9 cellular contexts compared by ENCODE assay signal in the genomic region with DNA sequence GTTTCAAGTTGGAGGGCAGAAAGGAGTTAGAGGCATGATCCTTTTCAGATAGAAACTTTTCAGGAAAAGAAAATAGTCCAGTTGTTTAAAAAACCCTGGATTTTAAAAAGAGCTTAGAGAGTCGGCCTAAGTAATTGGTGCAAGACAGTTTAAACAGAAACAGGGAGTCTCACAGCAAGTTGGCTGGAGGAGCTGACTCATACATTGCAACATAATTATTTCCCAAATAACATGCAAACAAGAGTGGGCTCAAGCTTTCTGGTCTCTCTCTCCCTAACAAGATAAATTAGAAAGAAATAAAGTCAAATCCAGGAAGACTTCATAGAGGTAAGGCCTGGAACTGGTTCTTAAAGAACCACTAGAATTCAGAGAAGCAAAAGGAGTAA.
DNase-seq lines count a peak whose midpoint lies in the region; ATAC-seq, FAIRE-seq and TF ChIP-seq lines count a peak whose summit lies in the region.
"Had no signal": no experiment of that assay in that cellular context is flagged by ENCODE, and none has a peak within 500 bp of the region (broad histone marks: within the 10 kb centered on the region; RNA-seq: fewer than 3 reads in every experiment).

No MANE protein-coding gene starts in this region.

- TF ChIP-seq CTCF in AG04450 (IDR thresholded peaks at IDR 0.05; ENCODE audit: low read depth, low read length), result no peak
- TF ChIP-seq CTCF in coronary artery (IDR thresholded peaks at IDR 0.05), result no peak

- ATAC-seq in HG02885 (IDR thresholded peaks at IDR 0.05; ENCODE audit: poor library complexity, unreplicated experiment), result no peak

- CTCF ChIA-PET in AG04450 (lab: Charles Lee), result no interaction called here

- in situ Hi-C loops in KBM-7 (cut with MboI; ENCODE audit: low pct_unique_long_range_greater_than_20kb, low sequenced_read_pairs), result no loop called here

- no peak for FAIRE-seq in H54 (lab: Jason Lieb, UNC)

- H3K9ac ChIP-seq in muscle layer of colon (ENCODE audit: low read length), result no peak overlapping the region

- POLR2A ChIA-PET in AG04450 (lab: Yijun Ruan, JAX), result interaction anchor here (0.6 to 1.1 kb wide), 7 partner anchors 12 to 127 kb away, joined by 3 to 4 read pairs (median 3); no protein-coding TSS in a partner anchor

- peaks cover 9% of the 10 kb centered on the region for H3K36me3 ChIP-seq in muscle layer of colon (ENCODE audit: insufficient read depth, low read length)

- DNase-seq in AG04450 (ENCODE audit: low read depth, low spot score) (peak; percentile 66), M059J (ENCODE audit: low read depth) (peak; percentile 87), coronary artery (ENCODE audit: low spot score) (no peak), KBM-7 (no peak), H54 (ENCODE audit: insufficient read length, low spot score) (no peak), T-helper 2 cell (no peak)
- DNase-seq: NCI-H526 had no signal

- H3K4me3 ChIP-seq in AG04450 (ENCODE audit: low read depth, low read length) (no peak overlapping the region), coronary artery (no peak overlapping the region), muscle layer of colon (ENCODE audit: low read depth in 1 of 2, low read length in 2 of 2) (peak overlapping the region in 1 of 2 donors; percentile 10)

- H3K27me3 ChIP-seq in AG04450 (ENCODE audit: control insufficient read depth, insufficient read depth, low read length) (no peaks in the 10 kb centered on the region), muscle layer of colon (ENCODE audit: control insufficient read depth in 1 of 2, insufficient read depth in 2 of 2, low read length in 2 of 2) (no peaks in the 10 kb centered on the region)

- peaks cover 29% of the 10 kb centered on the region for H3K4me1 ChIP-seq in muscle layer of colon (ENCODE audit: insufficient read depth, low read length)

- H3K27ac ChIP-seq in AG04450 (ENCODE audit: low read depth, low read length) (peak overlapping the region; percentile 59), coronary artery (peak overlapping the region; percentile 61 to 73), muscle layer of colon (ENCODE audit: low read depth, low read length) (peak overlapping the region; percentile 74)

- H3K9me3 ChIP-seq in AG04450 (ENCODE audit: control insufficient read depth, insufficient read depth, low read length) (no peaks in the 10 kb centered on the region), muscle layer of colon (ENCODE audit: low read length) (no peaks in the 10 kb centered on the region)

- TF ChIP-seq POLR2A in H54 (IDR thresholded peaks at IDR 0.05; ENCODE audit: low read depth, low read length), result no peak

Comparison
In these comparisons a context has a peak if more than half of its experiments do, and no peak if none do; other contexts are left out.
1. DNase-seq: peak in AG04450 (single experiment) and M059J (single experiment); none in coronary artery (single experiment), KBM-7 (single experiment), H54 (single experiment) and T-helper 2 cell (0 of 5).
2. Peak in every context shown above with its lines, with median percentiles within 50 percentile points of each other: H3K27ac ChIP-seq.